In the genomic region with DNA sequence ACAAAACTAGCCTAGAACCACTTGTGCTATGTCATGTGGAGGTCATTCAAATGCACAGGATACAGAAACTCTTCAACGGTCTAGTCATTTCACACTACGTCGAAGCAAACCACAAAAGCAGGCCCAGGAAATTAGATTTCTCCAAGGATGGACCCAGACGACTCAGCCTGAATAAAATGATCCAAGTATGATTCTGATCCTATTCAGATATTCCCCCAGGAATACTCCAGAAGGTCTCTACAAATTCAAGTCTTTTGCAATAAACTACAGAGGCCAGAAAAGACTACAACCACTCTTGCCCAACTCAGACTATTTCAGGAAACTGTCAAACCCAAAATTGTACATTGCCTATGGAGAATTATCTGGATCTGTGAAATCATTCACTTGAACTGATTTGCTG, we compare ENCODE assay signal across 26 cellular contexts.
"Had no signal": no experiment of that assay in that cellular context is flagged by ENCODE, and none has a peak within 500 bp of the region (broad histone marks: within the 10 kb centered on the region; RNA-seq: fewer than 3 reads in every experiment).

No MANE protein-coding gene starts in this region.

- ATAC-seq: activated T-cell treated with anti-CD3 and anti-CD28 coated beads, Interleukin-2, amount 50 U/mL, for 72 hours; right lobe of liver; T-helper 17 cell had no signal

- H3K27me3 ChIP-seq: brain microvascular endothelial cell, esophagus squamous epithelium, heart right ventricle, right lobe of liver, vagina had no signal

- H3K9me3 ChIP-seq: esophagus squamous epithelium, right lobe of liver, thoracic aorta, vagina had no signal

- DNase-seq: activated CD4-positive, alpha-beta memory T cell treated with anti-CD3 and anti-CD28 coated beads, Interleukin-2, amount 10 ng/mL, durations not matched to agents 7 days and 5 days; activated CD4-positive, alpha-beta T cell treated with anti-CD3 and anti-CD28 coated beads for 48 hours; activated CD4-positive, CD25-positive, alpha-beta regulatory T cell; activated effector memory CD4-positive, alpha-beta T cell treated with Interleukin-2 at 50 U/mL for 16 hours; activated naive CD4-positive, alpha-beta T cell treated with anti-CD3 and anti-CD28 coated beads for 36 hours; activated naive CD8-positive, alpha-beta T cell treated with anti-CD3 and anti-CD28 coated beads, Interleukin-2, amount 10 ng/mL, durations not matched to agents 7 days and 5 days; activated T-cell treated with anti-CD3 and anti-CD28 coated beads, Interleukin-2, amount 50 U/mL, for 72 hours; amygdala; brain microvascular endothelial cell; esophagus squamous epithelium; heart right ventricle; kidney; naive B cell; nucleus accumbens; right lobe of liver; stimulated activated CD4-positive, alpha-beta T cell treated with anti-CD3 and anti-CD28 coated beads, Interleukin-15, amount 100 ng/mL, for 24 hours; stimulated activated CD8-positive, alpha-beta memory T cell treated with anti-CD3 and anti-CD28 coated beads, Interleukin-4, amount 100 ng/mL, for 48 hours; stimulated activated naive CD4-positive, alpha-beta T cell; SW 1271; T-helper 17 cell had no signal

- H3K4me3 ChIP-seq: coronary artery, esophagus squamous epithelium, heart right ventricle, lung, right lobe of liver, smooth muscle cell, thoracic aorta, vagina had no signal

- H3K4me1 ChIP-seq: heart right ventricle, parathyroid adenoma, right lobe of liver had no signal

- H3K27ac ChIP-seq: brain microvascular endothelial cell, coronary artery, esophagus squamous epithelium, heart right ventricle, parathyroid adenoma, right lobe of liver, thoracic aorta, vagina had no signal

- H3K36me3 ChIP-seq: brain microvascular endothelial cell, esophagus squamous epithelium, heart right ventricle, right lobe of liver, thoracic aorta, vagina had no signal
